ENCODE assay signal across 9 cellular contexts in genomic region chr10:62076872-62077271, GRCh38.
DNase-seq lines count a peak whose midpoint lies in the region; ATAC-seq and TF ChIP-seq lines count a peak whose summit lies in the region.
"Had no signal": no experiment of that assay in that cellular context is flagged by ENCODE, and none has a peak within 500 bp of the region (broad histone marks: within the 10 kb centered on the region; RNA-seq: fewer than 3 reads in every experiment).

No MANE protein-coding gene starts in this region.

- H3K27me3 Mint-ChIP-seq in naive thymus-derived CD8-positive, alpha-beta T cell, result no peaks in the 10 kb centered on the region

- H3K4me3 ChIP-seq in choroid plexus epithelial cell (ENCODE audit: low read depth, low read length), result no peak overlapping the region

- POLR2A ChIA-PET in naive thymus-derived CD8-positive, alpha-beta T cell (lab: Charles Lee), result no interaction called here
- POLR2A ChIA-PET in HEK293T (lab: Yijun Ruan, JAX), result interaction anchor here (0.7 kb wide), 1 partner anchor 37 kb away, joined by 3 read pairs; no protein-coding TSS in a partner anchor

- peak; percentile 30 to 66 for ATAC-seq in naive thymus-derived CD8-positive, alpha-beta T cell
- no peak for ATAC-seq in GM21576 (IDR thresholded peaks at IDR 0.05; ENCODE audit: unreplicated experiment)

- H3K27ac Mint-ChIP-seq in naive thymus-derived CD8-positive, alpha-beta T cell, result peak overlapping the region in 7 of 10 donors; percentile 60 to 85 (median 66)

- peaks cover 5 to 29% (median 21%) of the 10 kb centered on the region in 3 donors for H3K36me3 Mint-ChIP-seq in naive thymus-derived CD8-positive, alpha-beta T cell

- H3K9me3 Mint-ChIP-seq in naive thymus-derived CD8-positive, alpha-beta T cell, result peaks cover 0 to 6% (median 0%) of the 10 kb centered on the region in 9 donors

- TF ChIP-seq CTCF in choroid plexus epithelial cell (conservative IDR thresholded peaks at IDR 0.05; ENCODE audit: low read depth, low read length), result no peak

- H3K4me1 Mint-ChIP-seq in naive thymus-derived CD8-positive, alpha-beta T cell, result peaks cover 20 to 55% (median 29%) of the 10 kb centered on the region in 4 donors

- DNase-seq in AG20443 (ENCODE audit: low spot score), result peak; percentile 24
- peak; percentile 83 for DNase-seq in NCI-H226
- DNase-seq in choroid plexus epithelial cell (ENCODE audit: low read depth), result peak; percentile 89
- DNase-seq in naive thymus-derived CD8-positive, alpha-beta T cell, result peak in 2 of 10 donors; percentile 15 to 23
- no peak for DNase-seq in NK-92 (lab: John Stamatoyannopoulos, UW; ENCODE audit: unreplicated experiment)
- no peak for DNase-seq in activated CD4-positive, alpha-beta T cell treated with anti-CD3 and anti-CD28 coated beads for 48 hours
- DNase-seq in HEK293T (ENCODE audit: extremely low spot score), result no peak
- DNase-seq: NCI-H2171 had no signal

- CTCF ChIA-PET in HEK293T (lab: Yijun Ruan, JAX), result no interaction called here

- peak overlapping the region in 1 of 10 donors; percentile 50 for H3K4me3 Mint-ChIP-seq in naive thymus-derived CD8-positive, alpha-beta T cell

TF ChIP-seq in HEK293T, 16 proteins besides CTCF, POLR2A, EP300 and RAD21:
- TF ChIP-seq L3MBTL2 (conservative IDR thresholded peaks at IDR 0.05) (no peak), CTBP1 (IDR thresholded peaks at IDR 0.05; ENCODE audit: borderline replicate concordance) (no peak)

Comparison
In these comparisons a context has a peak if more than half of its experiments do, and no peak if none do; other contexts are left out.
1. DNase-seq: peak in AG20443 (single experiment), NCI-H226 (single experiment) and choroid plexus epithelial cell (single experiment); none in NK-92 (single experiment), activated CD4-positive, alpha-beta T cell treated with anti-CD3 and anti-CD28 coated beads for 48 hours (single experiment) and HEK293T (single experiment).